Comparison of ENCODE assay signal across 1 cellular context in genomic region chr20:58294497-58295455, GRCh38.
TF ChIP-seq lines count a peak whose summit lies in the region.

No MANE protein-coding gene starts in this region.

TF ChIP-seq in WTC11, 78 proteins besides CTCF, POLR2A, EP300 and RAD21 (continued from another document):
- no peak for TF ChIP-seq ZNF532 (CRISPR knock-in tag; IDR thresholded peaks at IDR 0.05; ENCODE audit: borderline replicate concordance)
- no peak for TF ChIP-seq CDX4 (CRISPR knock-in tag; IDR thresholded peaks at IDR 0.05; ENCODE audit: borderline replicate concordance)
- no peak for TF ChIP-seq PRDM15 (CRISPR knock-in tag; IDR thresholded peaks at IDR 0.05)
- TF ChIP-seq CREM (CRISPR knock-in tag; IDR thresholded peaks at IDR 0.05): no peak
- no peak for TF ChIP-seq ZNF512 (CRISPR knock-in tag; IDR thresholded peaks at IDR 0.05; ENCODE audit: borderline replicate concordance)
- TF ChIP-seq SMAD3 (CRISPR knock-in tag; IDR thresholded peaks at IDR 0.05; ENCODE audit: borderline replicate concordance): no peak
- TF ChIP-seq ESRRA (CRISPR knock-in tag; IDR thresholded peaks at IDR 0.05; ENCODE audit: borderline replicate concordance): no peak
- no peak for TF ChIP-seq ZNF317 (CRISPR knock-in tag; IDR thresholded peaks at IDR 0.05; ENCODE audit: borderline replicate concordance, low read depth)
- TF ChIP-seq ERG (CRISPR knock-in tag; IDR thresholded peaks at IDR 0.05): no peak
- no peak for TF ChIP-seq FOXJ3 (CRISPR knock-in tag; IDR thresholded peaks at IDR 0.05; ENCODE audit: borderline replicate concordance)
- no peak for TF ChIP-seq OVOL2 (CRISPR knock-in tag; IDR thresholded peaks at IDR 0.05; ENCODE audit: borderline replicate concordance)
- TF ChIP-seq IRF1 (CRISPR knock-in tag; IDR thresholded peaks at IDR 0.05): no peak
- no peak for TF ChIP-seq ZNF263 (CRISPR knock-in tag; IDR thresholded peaks at IDR 0.05; ENCODE audit: low read depth)
- TF ChIP-seq ATF1 (CRISPR knock-in tag; IDR thresholded peaks at IDR 0.05): no peak
- no peak for TF ChIP-seq TCF7 (CRISPR knock-in tag; IDR thresholded peaks at IDR 0.05; ENCODE audit: low read depth)
- TF ChIP-seq STAT6 (CRISPR knock-in tag; conservative IDR thresholded peaks at IDR 0.05; ENCODE audit: low read depth): no peak
